Comparison of ENCODE assay signal across 22 cellular contexts in genomic region chr19:7748171-7748570, GRCh38. TPM values are rescaled to one million over a fixed set of nuclear protein-coding genes. Genes with fewer than 3 reads are reported as not detected.
DNase-seq lines count a peak whose midpoint lies in the region; ATAC-seq, FAIRE-seq and TF ChIP-seq lines count a peak whose summit lies in the region.
"Had no signal": no experiment of that assay in that cellular context is flagged by ENCODE, and none has a peak within 500 bp of the region (broad histone marks: within the 10 kb centered on the region; RNA-seq: fewer than 3 reads in every experiment).

No MANE protein-coding gene starts in this region.

- TF ChIP-seq EP300 in K562 (IDR thresholded peaks at IDR 0.05; ENCODE audit: low read length), result no peak

- in situ Hi-C loops in K562 (cut with MboI), result no loop called here

- H3K9ac ChIP-seq in BLaER1 treated with 17β-estradiol and CSF1 and Interleukin-3, amounts not matched to agents 10 nM and 100 nM, result no peak overlapping the region
- H3K9ac ChIP-seq in K562 (ENCODE audit: insufficient read depth in 1 of 2, low read depth in 2 of 2, low read length in 2 of 2), result no peak overlapping the region
- H3K9ac ChIP-seq: GM23248 had no signal

- ATAC-seq in K562 (no peak), heart left ventricle (no peak), SK-N-SH treated with all-trans-retinoic acid at 6 μM for 48 hours (no peak)

- H3K4me2 ChIP-seq in BLaER1 treated with 17β-estradiol and CSF1 and Interleukin-3, amounts not matched to agents 10 nM and 100 nM, result peak overlapping the region in 6 of 11 experiments; percentile 49 to 99 (median 78); a peak in 13 of 22 replicates
- no peak overlapping the region for H3K4me2 ChIP-seq in K562 (ENCODE audit: insufficient read depth, low read length)
- H3K4me2 ChIP-seq: A549 had no signal

- no TSS peak for BruUV-seq in K562 (replicated peaks; lab: Mats Ljungman, UMichigan)

- H3K27ac ChIP-seq in BLaER1 treated with 17β-estradiol and CSF1 and Interleukin-3, amounts not matched to agents 10 nM and 100 nM, result peak overlapping the region in 3 of 11 experiments; percentile 61 to 80 (median 68); a peak in 2 of 22 replicates
- H3K27ac ChIP-seq in HEK293 (ENCODE audit: extremely low read depth, low read depth, low read length) (no peak overlapping the region), K562 (ENCODE audit: extremely low read depth, low read depth, low read length) (no peak overlapping the region), heart left ventricle (no peak overlapping the region)
- H3K27ac ChIP-seq: 22Rv1, A549, GM23248, HL-60 had no signal

- H3K4me1 ChIP-seq in BLaER1 treated with 17β-estradiol and CSF1 and Interleukin-3, amounts not matched to agents 10 nM and 100 nM, result peaks cover 34 to 91% (median 52%) of the 10 kb centered on the region in 10 experiments
- H3K4me1 ChIP-seq in HEK293 (ENCODE audit: control insufficient read depth, insufficient read depth, low read length), result no peaks in the 10 kb centered on the region
- H3K4me1 ChIP-seq in K562 (replicated peaks in 1 of 2; ENCODE audit: control insufficient read depth in 2 of 2, insufficient read depth in 2 of 2, low read length in 2 of 2), result no peaks in the 10 kb centered on the region; a peak in 2 of 5 replicates
- H3K4me1 ChIP-seq in heart left ventricle, result no peaks in the 10 kb centered on the region
- H3K4me1 ChIP-seq: A549, HAP-1 had no signal

- H3K4me3 ChIP-seq in BLaER1 treated with 17β-estradiol and CSF1 and Interleukin-3, amounts not matched to agents 10 nM and 100 nM, result no peak overlapping the region; a peak in 1 of 20 replicates
- no peak overlapping the region for H3K4me3 ChIP-seq in HEK293 (ENCODE audit: low read depth, low read length)
- H3K4me3 ChIP-seq in K562, result no peak overlapping the region
- H3K4me3 ChIP-seq in heart left ventricle, result no peak overlapping the region
- H3K4me3 ChIP-seq: A549, GM23248, HAP-1 had no signal

- no peak for FAIRE-seq in K562 (lab: Jason Lieb, UNC)
- FAIRE-seq: A549, HepG2 had no signal

- H2AFZ ChIP-seq in K562 (ENCODE audit: low read depth, low read length), result no peak overlapping the region
- H2AFZ ChIP-seq: GM23248 had no signal

- intact Hi-C loops in K562 (cut with micrococcal nuclease) (no loop called here), heart left ventricle (cut with DNase I) (no loop called here)

- POLR2A ChIA-PET in HEK293 (lab: Yijun Ruan, JAX), result no interaction called here
- POLR2A ChIA-PET in K562 (lab: Yijun Ruan, JAX), result interaction anchor here (0.5 kb wide), 1 partner anchor 113 kb away, joined by 3 read pairs; no protein-coding TSS in a partner anchor

- CTCF ChIA-PET in HEK293 (lab: Yijun Ruan, JAX) (no interaction called here), K562 (lab: Yijun Ruan, JAX; ENCODE audit: low intra/inter-chr PET ratio) (no interaction called here)

- no peaks in the 10 kb centered on the region; a peak in 1 of 22 replicates for H4K20me1 ChIP-seq in BLaER1 treated with 17β-estradiol and CSF1 and Interleukin-3, amounts not matched to agents 10 nM and 100 nM
- H4K20me1 ChIP-seq in K562 (replicated peaks; ENCODE audit: control insufficient read depth, insufficient read depth, low read length), result no peaks in the 10 kb centered on the region

- no peak for TF ChIP-seq RAD21 in K562 (CRISPR knock-in tag; conservative IDR thresholded peaks at IDR 0.05 in 1 of 2, IDR thresholded peaks at IDR 0.05 in 1 of 2)

- DNase-seq in K562 (ENCODE audit: extremely low read depth in 1 of 4, low spot score in 3 of 4) (no peak), heart left ventricle (no peak), NAMALWA (ENCODE audit: low spot score) (no peak)
- DNase-seq: CD4-positive, alpha-beta memory T cell; DMS153; DMS79; GDM1; KG1 had no signal

- H3K79me2 ChIP-seq in K562 (ENCODE audit: control insufficient read depth, insufficient read depth, low read length), result no peaks in the 10 kb centered on the region

- peaks cover 0 to 19% (median 0%) of the 10 kb centered on the region in 11 experiments; a peak in 4 of 22 replicates for H3K36me3 ChIP-seq in BLaER1 treated with 17β-estradiol and CSF1 and Interleukin-3, amounts not matched to agents 10 nM and 100 nM
- no peaks in the 10 kb centered on the region for H3K36me3 ChIP-seq in HEK293 (ENCODE audit: control insufficient read depth in 2 of 2, insufficient read depth in 1 of 2, low read length in 2 of 2)
- H3K36me3 ChIP-seq in K562 (ENCODE audit: control insufficient read depth, insufficient read depth, low read length), result no peaks in the 10 kb centered on the region
- H3K36me3 ChIP-seq in heart left ventricle, result no peaks in the 10 kb centered on the region
- H3K36me3 ChIP-seq: HAP-1 had no signal

- H3K9me1 ChIP-seq in K562 (ENCODE audit: control insufficient read depth, insufficient read depth, low read length), result no peaks in the 10 kb centered on the region

- peaks cover 0 to 42% (median 17%) of the 10 kb centered on the region in 11 experiments; a peak in 20 of 22 replicates for H3K9me3 ChIP-seq in BLaER1 treated with 17β-estradiol and CSF1 and Interleukin-3, amounts not matched to agents 10 nM and 100 nM (replicated peaks in 1 of 11)
- H3K9me3 ChIP-seq in HEK293 (ENCODE audit: control insufficient read depth, insufficient read depth, low read depth, low read length) (no peaks in the 10 kb centered on the region), K562 (replicated peaks; ENCODE audit: control insufficient read depth, insufficient read depth, low read depth, low read length) (peaks cover 4% of the 10 kb centered on the region; the same call in 1 of the 2 replicates), heart left ventricle (peaks cover 0 to 4% (median 0%) of the 10 kb centered on the region in 12 donors)
- H3K9me3 ChIP-seq: HAP-1 had no signal

- TF ChIP-seq POLR2A in K562 (conservative IDR thresholded peaks at IDR 0.05) (no peak), heart left ventricle (IDR thresholded peaks at IDR 0.05) (no peak)

- 0% methylated on average over 2 of the region's 2 CpGs for WGBS in K562 (ENCODE audit: insufficient coverage, low coverage, missing lambda C conversion rate)
- 61 to 74% (median 69%) methylated on average over 2 of the region's 2 CpGs for WGBS in heart left ventricle, 4 donors

- TF ChIP-seq CTCF in HEK293 (tag by site-specific recombination; IDR thresholded peaks at IDR 0.05) (no peak), K562 (IDR thresholded peaks at IDR 0.05 in 2 of 3, conservative IDR thresholded peaks at IDR 0.05 in 1 of 3; ENCODE audit: insufficient read depth in 2 of 3, low read depth in 1 of 3, low read length in 3 of 3) (no peak), heart left ventricle (IDR thresholded peaks at IDR 0.05) (no peak)

- H3K27me3 ChIP-seq in BLaER1 treated with 17β-estradiol and CSF1 and Interleukin-3, amounts not matched to agents 10 nM and 100 nM, result peaks cover 0 to 3% (median 0%) of the 10 kb centered on the region in 11 experiments; a peak in 2 of 22 replicates
- peaks cover 0 to 6% of the 10 kb centered on the region in 2 experiments; a peak in 2 of 5 replicates for H3K27me3 ChIP-seq in K562 (ENCODE audit: control insufficient read depth in 2 of 2, insufficient read depth in 2 of 2, low read length in 2 of 2)
- H3K27me3 ChIP-seq in heart left ventricle, result peaks cover 0 to 30% (median 0%) of the 10 kb centered on the region in 9 donors

RNA-seq across cellular contexts. Expression of gene CD209, which starts 0.8 kb away (rescaled TPM):
- total RNA-seq in K562 (2011; cell fraction: chromatin; rRNA removed; ENCODE audit: low replicate concordance), result not detected in 2 replicates
- total RNA-seq in K562 (2011; cell fraction: nucleolus; rRNA removed), result not detected in 2 replicates
- not detected in 2 replicates for total RNA-seq in K562 (2011; cell fraction: nucleoplasm; rRNA removed)
- not detected in 2 replicates for total RNA-seq in K562 (2014; rRNA removed)
- total RNA-seq in K562 (2014; rRNA removed; fragmentation: Illumina TruSeq; extraction: Trizol), result not detected in 2 replicates
- total RNA-seq in K562 (2015; rRNA removed; fragmentation: Illumina TruSeq; extraction: Trizol), result not detected in 2 replicates
- total RNA-seq in K562 (2021), result not detected in 2 replicates
- polyA plus RNA-seq in K562 (2011; rRNA removed), result 0.01 TPM in 2 replicates
- polyA plus RNA-seq in K562 (2011; cell fraction: cytosol; rRNA removed), result 0.01 and 0.04 TPM in 2 replicates
- not detected in 2 replicates for polyA plus RNA-seq in K562 (2011; cell fraction: nucleus; rRNA removed)
- polyA plus RNA-seq in K562 (2012), result 0.04 TPM in 1 of 2 replicates, not detected in the other
- not detected in 2 replicates for polyA plus RNA-seq in K562 (2014; fragmentation: Illumina TruSeq; extraction: Trizol)
- polyA plus RNA-seq in K562 (2014; fragmentation: Nextera tagmentation; extraction: Ambion mirVana), result not detected
- polyA plus RNA-seq in K562 (2014; rRNA removed), result not detected in 2 replicates
- not detected in 2 replicates for polyA minus RNA-seq in K562 (2011; rRNA and poly(A)+ RNA removed)
- polyA minus RNA-seq in K562 (2011; cell fraction: cytosol; rRNA and poly(A)+ RNA removed), result not detected in 2 replicates
- not detected in 2 replicates for polyA minus RNA-seq in K562 (2011; cell fraction: nucleus; rRNA and poly(A)+ RNA removed)
- 10 to 100 TPM in 2 of 9 donors, 1 to 10 TPM in 7; 1.3 to 56.2 (median 5.4) TPM for total RNA-seq in heart left ventricle
- under 1 TPM; 0.53 to 0.75 TPM for polyA plus RNA-seq in heart left ventricle
- total RNA-seq: Daoy, GM23248, HepG2, HT1080 had no signal
- polyA plus RNA-seq: A549; BJ; CD4-positive, alpha-beta memory T cell; GM23248; HepG2; IgD-negative memory B cell had no signal

RNA-seq across cellular contexts. Expression of gene CLEC4M, which starts 14.9 kb away (rescaled TPM):
- 0.37 and 0.69 TPM in 2 replicates for total RNA-seq in K562 (2011; cell fraction: chromatin; rRNA removed; ENCODE audit: low replicate concordance)
- total RNA-seq in K562 (2011; cell fraction: nucleolus; rRNA removed), result 0.53 and 0.83 TPM in 2 replicates
- 0.23 TPM in 1 of 2 replicates, not detected in the other for total RNA-seq in K562 (2011; cell fraction: nucleoplasm; rRNA removed)
- total RNA-seq in K562 (2014; rRNA removed), result not detected in 2 replicates
- not detected in 2 replicates for total RNA-seq in K562 (2014; rRNA removed; fragmentation: Illumina TruSeq; extraction: Trizol)
- not detected in 2 replicates for total RNA-seq in K562 (2015; rRNA removed; fragmentation: Illumina TruSeq; extraction: Trizol)
- 0.27 TPM in 1 of 2 replicates, not detected in the other for total RNA-seq in K562 (2021)
- polyA plus RNA-seq in K562 (2011; rRNA removed), result 0.18 and 0.62 TPM in 2 replicates
- polyA plus RNA-seq in K562 (2011; cell fraction: cytosol; rRNA removed), result 0.19 and 0.32 TPM in 2 replicates
- 2.4 and 4.7 TPM in 2 replicates for polyA plus RNA-seq in K562 (2011; cell fraction: nucleus; rRNA removed)
- polyA plus RNA-seq in K562 (2012), result 0.05 and 0.58 TPM in 2 replicates
- polyA plus RNA-seq in K562 (2014; fragmentation: Illumina TruSeq; extraction: Trizol), result not detected in 2 replicates
- under 1 TPM in 1 of 2 experiments, not detected in 1; 0.08 TPM for polyA plus RNA-seq in K562 (2014; fragmentation: Nextera tagmentation; extraction: Ambion mirVana)
- not detected in 2 replicates for polyA plus RNA-seq in K562 (2014; rRNA removed)
- 0.27 TPM in 1 of 2 replicates, not detected in the other for polyA minus RNA-seq in K562 (2011; rRNA and poly(A)+ RNA removed)
- not detected in 2 replicates for polyA minus RNA-seq in K562 (2011; cell fraction: cytosol; rRNA and poly(A)+ RNA removed)
- polyA minus RNA-seq in K562 (2011; cell fraction: nucleus; rRNA and poly(A)+ RNA removed), result not detected in 2 replicates
- not detected for total RNA-seq in heart left ventricle
- not detected for polyA plus RNA-seq in heart left ventricle
- total RNA-seq: CD4-positive, alpha-beta memory T cell; Daoy; GM23248; HepG2; HT1080 had no signal
- polyA plus RNA-seq: A549; BJ; CD14-positive monocyte; CD4-positive, alpha-beta memory T cell; GM23248; HepG2; IgD-negative memory B cell had no signal

RNA-seq across cellular contexts. Expression of gene CLEC4G, which starts 16.3 kb away (rescaled TPM):
- not detected in 2 replicates for total RNA-seq in K562 (2011; cell fraction: chromatin; rRNA removed; ENCODE audit: low replicate concordance)
- total RNA-seq in K562 (2011; cell fraction: nucleolus; rRNA removed), result not detected in 2 replicates
- total RNA-seq in K562 (2011; cell fraction: nucleoplasm; rRNA removed), result not detected in 2 replicates
- total RNA-seq in K562 (2014; rRNA removed), result not detected in 2 replicates
- not detected in 2 replicates for total RNA-seq in K562 (2014; rRNA removed; fragmentation: Illumina TruSeq; extraction: Trizol)
- total RNA-seq in K562 (2015; rRNA removed; fragmentation: Illumina TruSeq; extraction: Trizol), result not detected in 2 replicates
- total RNA-seq in K562 (2021), result not detected in 2 replicates
- not detected in 2 replicates for polyA plus RNA-seq in K562 (2011; rRNA removed)
- not detected in 2 replicates for polyA plus RNA-seq in K562 (2011; cell fraction: cytosol; rRNA removed)
- polyA plus RNA-seq in K562 (2011; cell fraction: nucleus; rRNA removed), result not detected in 2 replicates
- not detected in 2 replicates for polyA plus RNA-seq in K562 (2012)
- polyA plus RNA-seq in K562 (2014; fragmentation: Illumina TruSeq; extraction: Trizol), result not detected in 2 replicates
- polyA plus RNA-seq in K562 (2014; fragmentation: Nextera tagmentation; extraction: Ambion mirVana), result not detected
- not detected in 2 replicates for polyA plus RNA-seq in K562 (2014; rRNA removed)
- polyA minus RNA-seq in K562 (2011; rRNA and poly(A)+ RNA removed), result not detected in 2 replicates
- not detected in 2 replicates for polyA minus RNA-seq in K562 (2011; cell fraction: cytosol; rRNA and poly(A)+ RNA removed)
- not detected in 2 replicates for polyA minus RNA-seq in K562 (2011; cell fraction: nucleus; rRNA and poly(A)+ RNA removed)
- total RNA-seq in heart left ventricle, result 1 to 10 TPM in 4 of 9 donors, under 1 TPM in 4, not detected in 1; 0.29 to 6.4 (median 1.1) TPM
- under 1 TPM; 0.22 to 0.38 TPM for polyA plus RNA-seq in heart left ventricle
- total RNA-seq: CD4-positive, alpha-beta memory T cell; Daoy; GM23248; HepG2; HT1080 had no signal
- polyA plus RNA-seq: A549; BJ; CD4-positive, alpha-beta memory T cell; GM23248; HepG2 had no signal

RNA-seq across cellular contexts. Expression of gene FCER2, which starts 46.2 kb away (rescaled TPM):
- 0.19 TPM in 1 of 2 replicates, not detected in the other for total RNA-seq in K562 (2011; cell fraction: chromatin; rRNA removed; ENCODE audit: low replicate concordance)
- total RNA-seq in K562 (2011; cell fraction: nucleolus; rRNA removed), result not detected in 2 replicates
- total RNA-seq in K562 (2011; cell fraction: nucleoplasm; rRNA removed), result not detected in 2 replicates
- not detected in 2 replicates for total RNA-seq in K562 (2014; rRNA removed)
- total RNA-seq in K562 (2014; rRNA removed; fragmentation: Illumina TruSeq; extraction: Trizol), result not detected in 2 replicates
- total RNA-seq in K562 (2015; rRNA removed; fragmentation: Illumina TruSeq; extraction: Trizol), result not detected in 2 replicates
- total RNA-seq in K562 (2021), result 0.11 and 0.38 TPM in 2 replicates
- polyA plus RNA-seq in K562 (2011; rRNA removed), result not detected in 2 replicates
- 0.04 TPM in 2 replicates for polyA plus RNA-seq in K562 (2011; cell fraction: cytosol; rRNA removed)
- polyA plus RNA-seq in K562 (2011; cell fraction: nucleus; rRNA removed), result 0.17 TPM in 1 of 2 replicates, not detected in the other
- polyA plus RNA-seq in K562 (2012), result 0.17 TPM in 1 of 2 replicates, not detected in the other
- not detected in 2 replicates for polyA plus RNA-seq in K562 (2014; fragmentation: Illumina TruSeq; extraction: Trizol)
- polyA plus RNA-seq in K562 (2014; fragmentation: Nextera tagmentation; extraction: Ambion mirVana), result not detected
- polyA plus RNA-seq in K562 (2014; rRNA removed), result not detected in 2 replicates
- polyA minus RNA-seq in K562 (2011; rRNA and poly(A)+ RNA removed), result not detected in 2 replicates
- not detected in 2 replicates for polyA minus RNA-seq in K562 (2011; cell fraction: cytosol; rRNA and poly(A)+ RNA removed)
- not detected in 2 replicates for polyA minus RNA-seq in K562 (2011; cell fraction: nucleus; rRNA and poly(A)+ RNA removed)
- 1 to 10 TPM in 1 of 9 donors, under 1 TPM in 2, not detected in 6; 0.23 to 1.5 (median 0.54) TPM for total RNA-seq in heart left ventricle
- under 1 TPM; 0.06 to 0.15 TPM for polyA plus RNA-seq in heart left ventricle
- total RNA-seq: CD4-positive, alpha-beta memory T cell; Daoy; GM23248; HepG2; HT1080 had no signal
- polyA plus RNA-seq: A549, BJ, GM23248, HepG2 had no signal
